ENCODE assay signal across 8 cellular contexts in the genomic region with DNA sequence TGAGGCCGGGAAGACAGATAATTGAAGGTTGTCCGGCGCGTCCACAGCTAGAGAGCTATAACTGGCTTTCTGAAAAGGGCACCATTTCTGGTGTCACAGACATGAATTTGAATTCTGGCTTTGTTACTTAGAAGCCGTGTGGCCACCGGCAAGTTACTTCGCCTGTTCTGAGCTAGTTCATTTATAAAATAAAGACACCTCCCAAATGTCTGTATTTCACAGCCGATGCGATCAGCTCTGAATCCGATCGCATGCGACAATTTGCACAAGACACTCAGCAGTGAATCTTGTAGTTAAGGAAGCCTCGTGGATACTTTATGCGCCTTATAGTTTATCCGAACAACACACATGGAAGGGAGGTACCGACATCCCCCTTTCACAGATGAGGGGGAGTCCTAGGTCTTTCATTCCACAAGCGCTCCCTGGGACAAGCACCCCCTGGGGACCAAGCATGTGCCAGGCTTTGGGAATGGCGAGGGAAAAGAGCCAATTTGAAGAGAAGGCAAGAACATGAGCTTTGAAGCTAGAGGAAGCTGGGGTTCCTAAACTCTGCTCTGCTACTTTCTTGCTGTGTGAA.
A peak's percentile ranks its signal among the peaks of the same experiment; 100 is the strongest.
DNase-seq lines count a peak whose midpoint lies in the region; ATAC-seq and TF ChIP-seq lines count a peak whose summit lies in the region.

No MANE protein-coding gene starts in this region.

- peaks cover 4% of the 10 kb centered on the region for H3K36me3 ChIP-seq in OCI-LY3 (replicated peaks; ENCODE audit: low read depth, low read length)

- TF ChIP-seq CTCF in OCI-LY3 (IDR thresholded peaks at IDR 0.05; ENCODE audit: low read depth, low read length) (no peak), nephron (IDR thresholded peaks at IDR 0.05; ENCODE audit: unreplicated experiment in 3 of 3) (no peak)

- H3K27ac ChIP-seq in OCI-LY3 (ENCODE audit: low read length), result no peak overlapping the region

- H3K9me3 ChIP-seq in OCI-LY3 (ENCODE audit: insufficient read depth, low read length), result no peaks in the 10 kb centered on the region

- H3K9me3 Mint-ChIP-seq in effector memory CD8-positive, alpha-beta T cell, result no peaks in the 10 kb centered on the region
- no peaks in the 10 kb centered on the region for H3K9me3 Mint-ChIP-seq in nephron

- peaks cover 50% of the 10 kb centered on the region for H3K4me1 ChIP-seq in OCI-LY3 (ENCODE audit: low read length)

- H3K27ac Mint-ChIP-seq in effector memory CD8-positive, alpha-beta T cell, result no peak overlapping the region
- H3K27ac Mint-ChIP-seq in nephron, result peak overlapping the region; percentile 99

- peak overlapping the region; percentile 74 for H3K4me3 ChIP-seq in OCI-LY3 (ENCODE audit: low read length)

- peaks cover 33 to 38% of the 10 kb centered on the region in 2 donors for H3K4me1 Mint-ChIP-seq in effector memory CD8-positive, alpha-beta T cell (ENCODE audit: low read depth in 2 of 2)
- peaks cover 73% of the 10 kb centered on the region for H3K4me1 Mint-ChIP-seq in nephron

- no peaks in the 10 kb centered on the region for H4K20me1 ChIP-seq in OCI-LY3 (ENCODE audit: insufficient read depth, low read length)

- no peaks in the 10 kb centered on the region for H3K27me3 Mint-ChIP-seq in effector memory CD8-positive, alpha-beta T cell
- no peaks in the 10 kb centered on the region for H3K27me3 Mint-ChIP-seq in nephron (ENCODE audit: low read depth)

- H3K4me2 ChIP-seq in OCI-LY3 (ENCODE audit: low read length), result peak overlapping the region; percentile 86

- H3K9ac ChIP-seq in OCI-LY3 (ENCODE audit: low read length), result peak overlapping the region; percentile 29

- peaks cover 4% of the 10 kb centered on the region for H3K27me3 ChIP-seq in OCI-LY3 (ENCODE audit: low read depth, low read length)

- H3K4me3 Mint-ChIP-seq in effector memory CD8-positive, alpha-beta T cell, result peak overlapping the region; percentile 63 to 76
- H3K4me3 Mint-ChIP-seq in nephron, result peak overlapping the region; percentile 87 to 92 (median 92)

- peaks cover 11% of the 10 kb centered on the region for H3K36me3 Mint-ChIP-seq in effector memory CD8-positive, alpha-beta T cell (ENCODE audit: insufficient read depth)
- H3K36me3 Mint-ChIP-seq in nephron (ENCODE audit: low read depth), result peaks cover 29% of the 10 kb centered on the region

- H3K79me2 ChIP-seq in OCI-LY3 (ENCODE audit: low read length), result 0 out of 2 replicates have a peak, but pooled peaks cover 3% of the 10 kb centered on the region

- H2AFZ ChIP-seq in OCI-LY3 (ENCODE audit: low read depth, low read length), result no peak overlapping the region

- DNase-seq in NCI-H2081 (lab: John Stamatoyannopoulos, UW), result peak; percentile 38 to 80
- no peak for DNase-seq in NCI-H2081 treated with DMSO at 0.1 percent for 48 hours (lab: John Stamatoyannopoulos, UW)
- DNase-seq in effector memory CD8-positive, alpha-beta T cell, result no peak

- peak; percentile 4 for ATAC-seq in effector memory CD8-positive, alpha-beta T cell (replicated peaks)
- ATAC-seq in GM18520 (IDR thresholded peaks at IDR 0.05; ENCODE audit: unreplicated experiment), result no peak
- no peak for ATAC-seq in GM21390 (IDR thresholded peaks at IDR 0.05; ENCODE audit: unreplicated experiment)
- ATAC-seq in HG02884 (IDR thresholded peaks at IDR 0.05; ENCODE audit: unreplicated experiment), result no peak

Comparison
In these comparisons a context has a peak if more than half of its experiments do, and no peak if none do; other contexts are left out.
1. DNase-seq: peak in NCI-H2081 (2 of 2); none in NCI-H2081 treated with DMSO at 0.1 percent for 48 hours (single experiment) and effector memory CD8-positive, alpha-beta T cell (0 of 3).
2. H3K27ac Mint-ChIP-seq: peak in nephron (3 of 3); none in effector memory CD8-positive, alpha-beta T cell (0 of 2).